In the genomic region with DNA sequence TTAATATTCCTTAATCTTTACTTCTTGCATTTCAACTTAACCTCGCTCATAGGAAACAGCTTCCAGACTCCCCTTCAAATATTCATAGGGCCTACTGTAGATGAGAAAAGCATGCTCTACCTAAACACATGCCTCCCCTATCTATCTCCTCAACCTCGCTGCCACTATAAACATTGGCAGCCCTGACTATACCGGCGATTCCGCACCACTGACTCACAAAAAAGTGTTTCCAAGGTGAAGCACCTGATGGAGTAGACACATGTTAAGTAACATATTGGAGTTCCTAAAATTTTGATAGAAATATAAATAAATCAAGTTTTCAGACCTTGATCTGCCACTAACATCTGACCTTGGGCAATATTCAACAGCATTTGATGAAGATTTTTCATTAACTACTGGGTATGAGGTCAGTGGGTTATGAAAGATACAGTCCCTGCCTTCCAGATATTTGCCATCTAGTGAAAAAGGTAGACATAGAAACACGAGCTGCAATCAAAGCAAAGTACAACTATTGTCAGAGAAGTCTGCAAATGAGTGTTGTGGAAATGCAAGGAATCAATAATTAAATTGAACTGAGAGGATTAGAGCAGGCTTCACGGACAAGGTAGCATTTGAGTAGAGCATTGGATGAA, we compare ENCODE assay signal across 22 cellular contexts.
"Had no signal": no experiment of that assay in that cellular context is flagged by ENCODE, and none has a peak within 500 bp of the region (broad histone marks: within the 10 kb centered on the region; RNA-seq: fewer than 3 reads in every experiment).

No MANE protein-coding gene starts in this region.

- H3K4me3 ChIP-seq: heart right ventricle, left ventricle myocardium inferior, prostate gland, tibial nerve, vagina had no signal

- FAIRE-seq: endometrium, kidney had no signal

- H3K27me3 Mint-ChIP-seq: activated naive CD8-positive, alpha-beta T cell treated with anti-CD3 and anti-CD28 coated beads, Interleukin-2, amount 50 U/mL, for 24 hours; dendritic cell treated with granulocyte-macrophage colony-stimulating factor and Interleukin-4, amounts not matched to agents 40 ng/mL and 50 ng/mL, for 4 days had no signal

- H3K27ac Mint-ChIP-seq: activated CD4-positive, alpha-beta memory T cell treated with anti-CD3 and anti-CD28 coated beads, Interleukin-2, amount 10 ng/mL, durations not matched to agents 7 days and 5 days; activated naive CD8-positive, alpha-beta T cell treated with anti-CD3 and anti-CD28 coated beads, Interleukin-2, amount 50 U/mL, for 24 hours; dendritic cell treated with granulocyte-macrophage colony-stimulating factor and Interleukin-4, amounts not matched to agents 40 ng/mL and 50 ng/mL, for 4 days; natural killer cell had no signal

- H3K9me3 ChIP-seq: heart right ventricle, left ventricle myocardium inferior, prostate gland, tibial nerve, vagina had no signal

- H3K27me3 ChIP-seq: heart right ventricle, tibial nerve, vagina had no signal

- H3K4me1 ChIP-seq: prostate gland had no signal

- H3K36me3 Mint-ChIP-seq: natural killer cell had no signal

- H3K36me3 ChIP-seq: heart right ventricle, left ventricle myocardium inferior, prostate gland, tibial nerve, vagina had no signal

- H3K4me3 Mint-ChIP-seq: activated CD4-positive, alpha-beta memory T cell treated with anti-CD3 and anti-CD28 coated beads, Interleukin-2, amount 10 ng/mL, durations not matched to agents 7 days and 5 days; activated naive CD8-positive, alpha-beta T cell treated with anti-CD3 and anti-CD28 coated beads, Interleukin-2, amount 50 U/mL, for 24 hours; dendritic cell treated with granulocyte-macrophage colony-stimulating factor and Interleukin-4, amounts not matched to agents 40 ng/mL and 50 ng/mL, for 4 days; natural killer cell had no signal

- H3K27ac ChIP-seq: heart right ventricle, left ventricle myocardium inferior, prostate gland, vagina had no signal

- H3K9me3 Mint-ChIP-seq: activated CD4-positive, alpha-beta memory T cell treated with anti-CD3 and anti-CD28 coated beads, Interleukin-2, amount 10 ng/mL, durations not matched to agents 7 days and 5 days; activated naive CD8-positive, alpha-beta T cell treated with anti-CD3 and anti-CD28 coated beads, Interleukin-2, amount 50 U/mL, for 24 hours; dendritic cell treated with granulocyte-macrophage colony-stimulating factor and Interleukin-4, amounts not matched to agents 40 ng/mL and 50 ng/mL, for 4 days; natural killer cell had no signal

- ATAC-seq: activated naive CD8-positive, alpha-beta T cell treated with anti-CD3 and anti-CD28 coated beads, Interleukin-2, amount 50 U/mL, for 24 hours; heart right ventricle; natural killer cell had no signal

- DNase-seq: activated CD4-positive, alpha-beta memory T cell treated with anti-CD3 and anti-CD28 coated beads, Interleukin-2, amount 10 ng/mL, durations not matched to agents 7 days and 5 days; activated CD4-positive, alpha-beta T cell treated with anti-CD3 and anti-CD28 coated beads for 48 hours; activated CD4-positive, CD25-positive, alpha-beta regulatory T cell; activated gamma-delta T cell; activated naive CD4-positive, alpha-beta T cell treated with anti-CD3 and anti-CD28 coated beads, Interleukin-2, amount 50 U/mL, for 16 hours; activated naive CD8-positive, alpha-beta T cell treated with anti-CD3 and anti-CD28 coated beads, Interleukin-2, amount 50 U/mL, for 24 hours; effector CD4-positive, alpha-beta T cell; foreskin fibroblast; heart right ventricle; kidney; left ventricle myocardium inferior; mammary epithelial cell; midbrain; natural killer cell; stimulated activated CD4-positive, alpha-beta T cell treated with anti-CD3 and anti-CD28 coated beads, Interleukin-4, amount 100 ng/mL, for 24 hours; stimulated activated naive CD4-positive, alpha-beta T cell treated with Interleukin-2 at 50 U/mL for 16 hours; T-helper 9 cell had no signal
